Comparison of ENCODE assay signal across 1 cellular context in genomic region chr7:55021053-55021452, GRCh38.
TF ChIP-seq lines count a peak whose summit lies in the region.

No MANE protein-coding gene starts in this region.

TF ChIP-seq in liver, 16 proteins besides CTCF, POLR2A, EP300 and RAD21 (continued from another document):
- no peak for TF ChIP-seq MAX (IDR thresholded peaks at IDR 0.05)
- no peak for TF ChIP-seq REST (IDR thresholded peaks at IDR 0.05)
- no peak for TF ChIP-seq HNF4G (IDR thresholded peaks at IDR 0.05)
- TF ChIP-seq TAF1 (conservative IDR thresholded peaks at IDR 0.05): no peak
- no peak for TF ChIP-seq NR2F2 (IDR thresholded peaks at IDR 0.05)
- TF ChIP-seq SP1 (IDR thresholded peaks at IDR 0.05): no peak
- no peak for TF ChIP-seq EGR1 (IDR thresholded peaks at IDR 0.05; ENCODE audit: low read depth in 2 of 2)
- no peak for TF ChIP-seq FOXA2 (IDR thresholded peaks at IDR 0.05)
